Comparison of ENCODE assay signal across 28 cellular contexts in genomic region chr22:27431896-27432295, GRCh38.
DNase-seq lines count a peak whose midpoint lies in the region; ATAC-seq, FAIRE-seq and TF ChIP-seq lines count a peak whose summit lies in the region.
"Had no signal": no experiment of that assay in that cellular context is flagged by ENCODE, and none has a peak within 500 bp of the region (broad histone marks: within the 10 kb centered on the region; RNA-seq: fewer than 3 reads in every experiment).

No MANE protein-coding gene starts in this region.

- H3K4me3 ChIP-seq in cardiac muscle cell (no peak overlapping the region), fibroblast of mammary gland (ENCODE audit: control insufficient read depth, low read depth, low read length) (no peak overlapping the region)
- H3K4me3 ChIP-seq: PC-9 had no signal

- no peaks in the 10 kb centered on the region for H3K9me3 ChIP-seq in cardiac muscle cell (ENCODE audit: low read depth)

- H3K4me1 ChIP-seq in cardiac muscle cell (ENCODE audit: low read depth): peaks cover 27% of the 10 kb centered on the region

- peak; percentile 99 for FAIRE-seq in urothelium cell line (lab: Jason Lieb, UNC)
- FAIRE-seq: G401.6, GM12892, GM18507 had no signal

- intact Hi-C loops in left cardiac atrium (cut with DNase I): no loop called here

- H3K27me3 ChIP-seq in cardiac muscle cell: no peaks in the 10 kb centered on the region

- DNase-seq in cardiac muscle cell (ENCODE audit: low read depth in 1 of 2, low spot score in 1 of 2) (no peak), left cardiac atrium (no peak), amniotic epithelial cell (ENCODE audit: low read depth) (peak; percentile 27), fibroblast of mammary gland (ENCODE audit: low read depth) (peak; percentile 52), urothelium cell line (ENCODE audit: low spot score) (no peak), mesenteric fat pad (ENCODE audit: low spot score) (no peak), retina (no peak)
- DNase-seq in activated naive CD4-positive, alpha-beta T cell (lab: John Stamatoyannopoulos, UW): no peak
- DNase-seq: 8988T; AML-193; C1 segment of cervical spinal cord; CD8-positive, alpha-beta T cell; H7; Karpas-422; MM.1S; NCI-H1048; NCI-H1436; NCI-H187 treated with DMSO at 0.1 percent for 48 hours; NCI-H2107; NCI-H510A; NCI-H748 treated with DMSO at 0.1 percent for 48 hours; SHP77 treated with DMSO at 0.1 percent for 48 hours; SK-N-SH had no signal

- no peaks in the 10 kb centered on the region for H3K36me3 ChIP-seq in cardiac muscle cell

- peak overlapping the region; percentile 65 for H3K27ac ChIP-seq in cardiac muscle cell
- H3K27ac ChIP-seq: PC-9, RWPE1 had no signal

- ATAC-seq in left cardiac atrium: no peak
- ATAC-seq: CD8-positive, alpha-beta T cell had no signal

- no peak for TF ChIP-seq CTCF in cardiac muscle cell (IDR thresholded peaks at IDR 0.05; ENCODE audit: low read depth, low read length)
- no peak for TF ChIP-seq CTCF in fibroblast of mammary gland (conservative IDR thresholded peaks at IDR 0.05; ENCODE audit: control insufficient read depth, insufficient read depth, low read depth, low read length)

Comparison
In these comparisons a context has a peak if more than half of its experiments do, and no peak if none do; other contexts are left out.
1. DNase-seq: peak in amniotic epithelial cell (single experiment) and fibroblast of mammary gland (single experiment); none in cardiac muscle cell (0 of 2), left cardiac atrium (single experiment), urothelium cell line (single experiment), mesenteric fat pad (single experiment), retina (single experiment) and activated naive CD4-positive, alpha-beta T cell (0 of 4).